ENCODE assay signal across 17 cellular contexts in genomic region chr2:10590742-10591141, GRCh38.
DNase-seq lines count a peak whose midpoint lies in the region; TF ChIP-seq lines count a peak whose summit lies in the region.
"Had no signal": no experiment of that assay in that cellular context is flagged by ENCODE, and none has a peak within 500 bp of the region (broad histone marks: within the 10 kb centered on the region; RNA-seq: fewer than 3 reads in every experiment).

No MANE protein-coding gene starts in this region.

- H3K27ac ChIP-seq in C4-2B (peak overlapping the region; percentile 85; the same call in 1 of the 2 replicates), SK-N-MC (peak overlapping the region; percentile 87), iPS-18a (ENCODE audit: low read length) (peak overlapping the region; percentile 38), SK-N-SH (ENCODE audit: low read depth in 2 of 2, low read length in 1 of 2) (no peak overlapping the region; a peak in 1 of 4 replicates)
- H3K27ac ChIP-seq: KMS-11, SJSA1 had no signal

- TF ChIP-seq EP300 in SK-N-SH (IDR thresholded peaks at IDR 0.05; ENCODE audit: borderline replicate concordance in 1 of 2, low read depth in 1 of 2, low read length in 1 of 2): no peak

- DNase-seq in SK-N-MC (ENCODE audit: low read depth, low spot score) (no peak), nephron progenitor cell (no peak), H4 (ENCODE audit: low spot score) (no peak), CD1c-positive myeloid dendritic cell (ENCODE audit: extremely low spot score) (no peak), SK-N-SH (no peak), RKO (ENCODE audit: low spot score) (no peak)
- DNase-seq: DND-41, HCEC 1CT, NCI-H1417 treated with DMSO at 0.1 percent for 48 hours, NCI-H187 treated with DMSO at 0.1 percent for 48 hours, NCI-H524 treated with DMSO at 0.1 percent for 48 hours, SW 1271 had no signal

- H3K9me3 ChIP-seq in SK-N-MC (ENCODE audit: low read depth, low read length) (no peaks in the 10 kb centered on the region), iPS-18a (ENCODE audit: control insufficient read depth, low read depth, low read length) (no peaks in the 10 kb centered on the region), SK-N-SH (no peaks in the 10 kb centered on the region)
- H3K9me3 ChIP-seq: SJSA1 had no signal

- H3F3A ChIP-seq in SK-N-SH (replicated peaks; ENCODE audit: insufficient read depth): no peaks in the 10 kb centered on the region

- no peak for TF ChIP-seq RAD21 in SK-N-SH (IDR thresholded peaks at IDR 0.05; ENCODE audit: low read length)

- no peak overlapping the region for H3K4me2 ChIP-seq in SK-N-SH
- H3K4me2 ChIP-seq: KMS-11 had no signal

- H4K20me1 ChIP-seq in SK-N-SH (ENCODE audit: insufficient read depth): no peaks in the 10 kb centered on the region

- peak overlapping the region; percentile 59 for H3K27ac Mint-ChIP-seq in nephron progenitor cell

- H2AFZ ChIP-seq in SK-N-SH (ENCODE audit: low read depth): no peak overlapping the region

- peaks cover 63% of the 10 kb centered on the region for H3K36me3 Mint-ChIP-seq in nephron progenitor cell (ENCODE audit: low read depth)

- H3K9me3 Mint-ChIP-seq in nephron progenitor cell: no peaks in the 10 kb centered on the region

- POLR2A ChIA-PET in SK-N-SH (lab: Yijun Ruan, JAX): interaction anchor here (0.6 kb wide), 1 partner anchor 45 kb away, joined by 3 read pairs; no protein-coding TSS in a partner anchor

- H3K36me3 ChIP-seq in SK-N-MC (ENCODE audit: insufficient read depth, low read length): peaks cover 62% of the 10 kb centered on the region
- peaks cover 20% of the 10 kb centered on the region for H3K36me3 ChIP-seq in iPS-18a (ENCODE audit: control insufficient read depth, low read depth, low read length)
- H3K36me3 ChIP-seq in SK-N-SH (replicated peaks in 1 of 2; ENCODE audit: control insufficient read depth in 1 of 2, insufficient read depth in 2 of 2, low read length in 1 of 2): peaks cover 48 to 60% of the 10 kb centered on the region in 2 experiments

- H3K4me3 ChIP-seq in SK-N-MC: 0 out of 2 replicates have a peak overlapping the region, but pooled peaks have one; percentile 6
- H3K4me3 ChIP-seq in iPS-18a (ENCODE audit: low read length): no peak overlapping the region
- H3K4me3 ChIP-seq in SK-N-SH (ENCODE audit: low read depth in 2 of 2, low read length in 1 of 2): no peak overlapping the region
- H3K4me3 ChIP-seq: SJSA1 had no signal

- H3K27me3 ChIP-seq in iPS-18a (ENCODE audit: control insufficient read depth, insufficient read depth, low read length) (no peaks in the 10 kb centered on the region), SK-N-SH (ENCODE audit: insufficient read depth) (no peaks in the 10 kb centered on the region)
- H3K27me3 ChIP-seq: SJSA1 had no signal

- H3K27me3 Mint-ChIP-seq in nephron progenitor cell (ENCODE audit: low read depth, poor library complexity): no peaks in the 10 kb centered on the region

- H3K4me1 ChIP-seq in iPS-18a (ENCODE audit: control insufficient read depth, low read depth, low read length) (peaks cover 13% of the 10 kb centered on the region), SK-N-SH (ENCODE audit: control insufficient read depth in 1 of 2, insufficient read depth in 2 of 2, low read depth in 1 of 2, low read length in 1 of 2) (no peaks in the 10 kb centered on the region)

- no peak for TF ChIP-seq CTCF in C4-2B (conservative IDR thresholded peaks at IDR 0.05)
- no peak for TF ChIP-seq CTCF in nephron progenitor cell (IDR thresholded peaks at IDR 0.05)
- TF ChIP-seq CTCF in SK-N-SH (IDR thresholded peaks at IDR 0.05): no peak

- no peaks in the 10 kb centered on the region for H3K9me2 ChIP-seq in SK-N-SH

- WGBS in SK-N-SH (ENCODE audit: low lambda C conversion rate): 95% methylated on average over 1 of the region's 1 CpG

- H3K9ac ChIP-seq in SK-N-MC (ENCODE audit: insufficient read length) (peak overlapping the region; percentile 58), iPS-18a (ENCODE audit: low read length) (peak overlapping the region; percentile 54), SK-N-SH (no peak overlapping the region)
- H3K9ac ChIP-seq: KMS-11 had no signal

- H3K4me1 Mint-ChIP-seq in nephron progenitor cell: peaks cover 61% of the 10 kb centered on the region

- no peak overlapping the region for H3K4me3 Mint-ChIP-seq in nephron progenitor cell
- H3K4me3 Mint-ChIP-seq: CD14-positive monocyte had no signal

- CTCF ChIA-PET in SK-N-SH (lab: Yijun Ruan, JAX): interaction anchor here (1.0 to 1.4 kb wide), 2 partner anchors 40 to 695 kb away, joined by 3 read pairs; no protein-coding TSS in a partner anchor

- no peaks in the 10 kb centered on the region for H3K79me2 ChIP-seq in SK-N-SH (ENCODE audit: insufficient read depth)

TF ChIP-seq in SK-N-SH, 30 proteins besides CTCF, POLR2A, EP300 and RAD21:
- TF ChIP-seq CHD2 (IDR thresholded peaks at IDR 0.05; ENCODE audit: low read length, partially characterized antibody) (no peak), USF1 (IDR thresholded peaks at IDR 0.05; ENCODE audit: borderline replicate concordance, low read depth) (no peak), POLR2AphosphoS5 (IDR thresholded peaks at IDR 0.05; ENCODE audit: low read depth, low read length) (no peak), USF2 (IDR thresholded peaks at IDR 0.05; ENCODE audit: borderline replicate concordance, low read depth, low read length) (no peak), GABPA (IDR thresholded peaks at IDR 0.05; ENCODE audit: low read depth) (no peak), FOXJ3 (CRISPR knock-in tag; IDR thresholded peaks at IDR 0.05) (no peak), NFIC (IDR thresholded peaks at IDR 0.05; ENCODE audit: borderline replicate concordance) (no peak), FOXM1 (IDR thresholded peaks at IDR 0.05; ENCODE audit: low read depth) (no peak), RCOR1 (IDR thresholded peaks at IDR 0.05; ENCODE audit: low read length) (no peak), YY1 (IDR thresholded peaks at IDR 0.05; ENCODE audit: low read depth) (no peak), SIN3A (IDR thresholded peaks at IDR 0.05; ENCODE audit: borderline replicate concordance, low read depth, low read length) (no peak), JUND (IDR thresholded peaks at IDR 0.05) (no peak), ZBTB33 (IDR thresholded peaks at IDR 0.05; ENCODE audit: borderline replicate concordance, low read depth) (no peak), GATA2 (CRISPR knock-in tag; IDR thresholded peaks at IDR 0.05) (no peak), TCF12 (IDR thresholded peaks at IDR 0.05) (no peak), RFX5 (IDR thresholded peaks at IDR 0.05; ENCODE audit: low read length) (no peak)

Comparison
In these comparisons a context has a peak if more than half of its experiments do, and no peak if none do; other contexts are left out.
1. H3K27ac ChIP-seq: peak in C4-2B (single experiment), SK-N-MC (single experiment) and iPS-18a (single experiment); none in SK-N-SH (0 of 2).